Comparison of ENCODE assay signal across 1 cellular context in genomic region chr1:75722966-75723365, GRCh38.
TF ChIP-seq lines count a peak whose summit lies in the region.

No MANE protein-coding gene starts in this region.

TF ChIP-seq in HEK293, 187 proteins besides CTCF, POLR2A, EP300 and RAD21 (continued from another document):
- TF ChIP-seq, protein P1, sequence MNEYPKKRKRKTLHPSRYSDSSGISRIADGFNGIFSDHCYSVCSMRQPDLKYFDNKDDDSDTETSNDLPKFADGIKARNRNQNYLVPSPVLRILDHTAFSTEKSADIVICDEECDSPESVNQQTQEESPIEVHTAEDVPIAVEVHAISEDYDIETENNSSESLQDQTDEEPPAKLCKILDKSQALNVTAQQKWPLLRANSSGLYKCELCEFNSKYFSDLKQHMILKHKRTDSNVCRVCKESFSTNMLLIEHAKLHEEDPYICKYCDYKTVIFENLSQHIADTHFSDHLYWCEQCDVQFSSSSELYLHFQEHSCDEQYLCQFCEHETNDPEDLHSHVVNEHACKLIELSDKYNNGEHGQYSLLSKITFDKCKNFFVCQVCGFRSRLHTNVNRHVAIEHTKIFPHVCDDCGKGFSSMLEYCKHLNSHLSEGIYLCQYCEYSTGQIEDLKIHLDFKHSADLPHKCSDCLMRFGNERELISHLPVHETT (tag by site-specific recombination; IDR thresholded peaks at IDR 0.05), result no peak
